ENCODE assay signal across 30 cellular contexts in genomic region chr2:175766880-175767279, GRCh38.
A peak's percentile ranks its signal among the peaks of the same experiment; 100 is the strongest.
DNase-seq lines count a peak whose midpoint lies in the region; ATAC-seq and TF ChIP-seq lines count a peak whose summit lies in the region.
"Had no signal": no experiment of that assay in that cellular context is flagged by ENCODE, and none has a peak within 500 bp of the region (broad histone marks: within the 10 kb centered on the region; RNA-seq: fewer than 3 reads in every experiment).

No MANE protein-coding gene starts in this region.

- intact Hi-C loops in heart right ventricle (cut with DNase I) = loop anchor here in 1 of 10 donors (5.0 kb wide), 1 partner anchor 140 kb away; no protein-coding TSS in a partner anchor

- H3K4me1 ChIP-seq in GM23248 (ENCODE audit: insufficient read depth) = no peaks in the 10 kb centered on the region; the same call in 1 of the 2 replicates
- H3K4me1 ChIP-seq in hepatocyte (ENCODE audit: insufficient read depth) = no peaks in the 10 kb centered on the region
- no peaks in the 10 kb centered on the region for H3K4me1 ChIP-seq in heart right ventricle
- H3K4me1 ChIP-seq: colonic mucosa, esophagus squamous epithelium, prostate gland had no signal

- no peak for ATAC-seq in heart right ventricle
- ATAC-seq: effector memory CD8-positive, alpha-beta T cell; GM23338; left colon had no signal

- H4K20me1 ChIP-seq in GM23248 (ENCODE audit: insufficient read depth) (no peaks in the 10 kb centered on the region), hepatocyte (ENCODE audit: insufficient read depth, poor library complexity, severe bottlenecking) (no peaks in the 10 kb centered on the region)

- H3K27ac ChIP-seq in GM23248 (no peak overlapping the region), brain microvascular endothelial cell (no peak overlapping the region), hepatocyte (no peak overlapping the region), heart right ventricle (no peak overlapping the region)
- H3K27ac ChIP-seq: colonic mucosa, esophagus squamous epithelium, neutrophil, prostate gland had no signal

- no peak overlapping the region for H2AFZ ChIP-seq in GM23248
- no peak overlapping the region for H2AFZ ChIP-seq in hepatocyte
- H2AFZ ChIP-seq: GM23338 had no signal

- 48 to 52% methylated on average over 3 of the region's 3 CpGs for WGBS in GM23248 (ENCODE audit: low coverage in 1 of 2, low lambda C conversion rate in 2 of 2, missing lambda C conversion rate in 2 of 2), 2 experiments
- whole genome bisulfite sequencing in hepatocyte (ENCODE audit: low lambda C conversion rate, missing lambda C conversion rate) = 37% methylated on average over 3 of the region's 3 CpGs
- WGBS in heart right ventricle, 2 donors = 48 to 53% methylated on average over 3 of the region's 3 CpGs

- H3K36me3 ChIP-seq in GM23248 (ENCODE audit: low read depth) (no peaks in the 10 kb centered on the region), MG63 (no peaks in the 10 kb centered on the region), brain microvascular endothelial cell (replicated peaks) (no peaks in the 10 kb centered on the region), hepatocyte (replicated peaks; ENCODE audit: insufficient read depth, low read depth) (no peaks in the 10 kb centered on the region), heart right ventricle (no peaks in the 10 kb centered on the region)
- H3K36me3 ChIP-seq: colonic mucosa, esophagus squamous epithelium, neutrophil, prostate gland had no signal

- H3K4me2 ChIP-seq in GM23248 (ENCODE audit: unreplicated experiment) (no peak overlapping the region), hepatocyte (no peak overlapping the region)
- H3K4me2 ChIP-seq: GM23338 had no signal

- H3K9ac ChIP-seq in GM23248 = no peak overlapping the region

- DNase-seq in GM23248 (peak; percentile 46), MG63 (peak; percentile 36), brain microvascular endothelial cell (peak; percentile 22), hepatocyte (ENCODE audit: low spot score) (peak; percentile 22), LoVo (ENCODE audit: low spot score) (no peak), GM13976 (ENCODE audit: low spot score) (no peak), heart right ventricle (no peak)
- no peak for DNase-seq in stimulated activated naive CD4-positive, alpha-beta T cell treated with Interleukin-2 at 50 U/mL for 16 hours (lab: John Stamatoyannopoulos, UW)
- DNase-seq: activated CD4-positive, alpha-beta memory T cell treated with anti-CD3 and anti-CD28 coated beads for 36 hours; activated CD4-positive, CD25-positive, alpha-beta regulatory T cell; activated naive CD8-positive, alpha-beta T cell treated with anti-CD3 and anti-CD28 coated beads for 36 hours; CD4-positive, CD25-positive, alpha-beta regulatory T cell; colonic mucosa; DMS 273 treated with DMSO at 0.1 percent for 48 hours; effector memory CD8-positive, alpha-beta T cell; esophagus squamous epithelium; GF-D8; head of caudate nucleus; Kasumi-1; left colon; NCI-H1105 treated with DMSO at 0.1 percent for 48 hours; NCI-H2081; NCI-H345; NCI-H774; SHP77; stimulated activated CD8-positive, alpha-beta memory T cell treated with anti-CD3 and anti-CD28 coated beads, Interleukin-4, amount 100 ng/mL, for 48 hours; SW 1271 had no signal

- TF ChIP-seq CTCF in brain microvascular endothelial cell (IDR thresholded peaks at IDR 0.05; ENCODE audit: low read depth, low read length, missing control alignments) = no peak
- no peak for TF ChIP-seq CTCF in hepatocyte (IDR thresholded peaks at IDR 0.05; ENCODE audit: poor library complexity)
- TF ChIP-seq CTCF in GM13976 (IDR thresholded peaks at IDR 0.05; ENCODE audit: borderline replicate concordance, control extremely low read depth, extremely low read depth, insufficient read depth, missing control alignments) = no peak
- no peak for TF ChIP-seq CTCF in heart right ventricle (IDR thresholded peaks at IDR 0.05)

- H3K9me3 ChIP-seq in GM23248 (ENCODE audit: low read depth) (no peaks in the 10 kb centered on the region), MG63 (peaks cover 4% of the 10 kb centered on the region; the same call in 1 of the 2 replicates), hepatocyte (ENCODE audit: low read depth) (no peaks in the 10 kb centered on the region), heart right ventricle (peaks cover 0 to 4% (median 0%) of the 10 kb centered on the region in 11 donors)
- H3K9me3 ChIP-seq: colonic mucosa, esophagus squamous epithelium, neutrophil, prostate gland had no signal

- H3F3A ChIP-seq in GM23248 (ENCODE audit: insufficient read depth) = no peaks in the 10 kb centered on the region

- in situ Hi-C loops in GM23248 (cut with MboI) = no loop called here
- in situ Hi-C loops in brain microvascular endothelial cell (cut with HindIII; ENCODE audit: low pct_ligation_motif_present, low sequenced_read_pairs) = no loop called here
- in situ Hi-C loops in GM13976 (cut with MboI; ENCODE audit: low sequenced_read_pairs, unreplicated experiment) = no loop called here

- H3K27me3 ChIP-seq in GM23248 (replicated peaks; ENCODE audit: insufficient read depth) (no peaks in the 10 kb centered on the region), MG63 (no peaks in the 10 kb centered on the region), brain microvascular endothelial cell (replicated peaks) (no peaks in the 10 kb centered on the region), hepatocyte (no peaks in the 10 kb centered on the region), heart right ventricle (no peaks in the 10 kb centered on the region)
- H3K27me3 ChIP-seq: colonic mucosa, esophagus squamous epithelium had no signal

- H3K79me2 ChIP-seq in GM23248 (ENCODE audit: insufficient read depth) = no peaks in the 10 kb centered on the region
- H3K79me2 ChIP-seq in hepatocyte = no peaks in the 10 kb centered on the region

- H3K4me3 ChIP-seq in GM23248 (no peak overlapping the region), MG63 (no peak overlapping the region), brain microvascular endothelial cell (ENCODE audit: low read depth, low read length) (no peak overlapping the region), hepatocyte (no peak overlapping the region), heart right ventricle (no peak overlapping the region)
- H3K4me3 ChIP-seq: colonic mucosa, esophagus squamous epithelium, GM23338, prostate gland had no signal

- H3K9me2 ChIP-seq in GM23248 (ENCODE audit: insufficient read depth) (no peaks in the 10 kb centered on the region), hepatocyte (replicated peaks; ENCODE audit: insufficient read depth) (no peaks in the 10 kb centered on the region)

Comparison
In these comparisons a context has a peak if more than half of its experiments do, and no peak if none do; other contexts are left out.
1. DNase-seq: peak in GM23248 (single experiment), MG63 (single experiment), brain microvascular endothelial cell (single experiment) and hepatocyte (single experiment); none in LoVo (single experiment), GM13976 (single experiment), stimulated activated naive CD4-positive, alpha-beta T cell treated with Interleukin-2 at 50 U/mL for 16 hours (single experiment) and heart right ventricle (0 of 2).